In the genomic region with DNA sequence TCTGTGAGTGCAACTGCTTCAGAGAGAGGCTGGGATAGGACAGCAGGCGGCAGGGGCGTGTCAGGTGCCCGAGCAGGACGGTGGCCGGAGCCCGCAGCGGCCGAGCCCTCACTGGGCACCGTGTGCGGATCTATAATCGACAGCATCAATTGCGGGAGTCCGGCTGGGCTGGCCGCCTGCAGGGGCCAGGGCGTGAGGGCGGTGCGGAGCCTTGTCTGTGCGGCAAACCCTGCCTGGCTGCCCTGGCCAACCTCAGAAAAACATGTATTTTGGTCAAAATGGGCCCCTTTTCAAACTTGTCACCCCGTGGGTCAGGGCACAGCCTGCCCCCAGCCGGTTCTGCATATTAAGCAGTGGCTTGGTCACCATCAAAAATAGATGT, we compare ENCODE assay signal across 13 cellular contexts.
DNase-seq lines count a peak whose midpoint lies in the region; ATAC-seq, FAIRE-seq and TF ChIP-seq lines count a peak whose summit lies in the region.
"Had no signal": no experiment of that assay in that cellular context is flagged by ENCODE, and none has a peak within 500 bp of the region (broad histone marks: within the 10 kb centered on the region; RNA-seq: fewer than 3 reads in every experiment).

No MANE protein-coding gene starts in this region.

- no peak overlapping the region for H3K9ac ChIP-seq in HUES64 (ENCODE audit: low read depth, low read length)

- peak overlapping the region; percentile 10 for H2AFZ ChIP-seq in hepatocyte

- peak overlapping the region; percentile 71 for H3K4me2 ChIP-seq in hepatocyte

- FAIRE-seq in HTR-8/SVneo (lab: Jason Lieb, UNC), result no peak

- peak overlapping the region; percentile 55 for H3K4me3 ChIP-seq in HUES64 (ENCODE audit: low read length)
- no peak overlapping the region for H3K4me3 ChIP-seq in hepatocyte

- H3K4me1 ChIP-seq in HUES64 (ENCODE audit: insufficient read depth, low read length), result no peaks in the 10 kb centered on the region
- peaks cover 11% of the 10 kb centered on the region for H3K4me1 ChIP-seq in hepatocyte (ENCODE audit: insufficient read depth)

- peaks cover 13 to 38% (median 23%) of the 10 kb centered on the region in 3 donors for H3K27me3 Mint-ChIP-seq in CD14-positive monocyte (ENCODE audit: low read depth in 3 of 3)
- H3K27me3 Mint-ChIP-seq: stimulated activated naive CD8-positive, alpha-beta T cell treated with anti-CD3 and anti-CD28 coated beads, Interleukin-15, Interleukin-2, amounts not matched to agents 100 ng/mL and 50 ng/mL, for 24 hours had no signal

- no peaks in the 10 kb centered on the region for H3K79me2 ChIP-seq in hepatocyte

- peak; percentile 10 for DNase-seq in CD14-positive monocyte (ENCODE audit: low spot score)
- DNase-seq in hepatocyte (ENCODE audit: low spot score), result no peak
- DNase-seq in retina, result peak; percentile 42
- DNase-seq in HTR-8/SVneo (ENCODE audit: insufficient read length, low spot score), result no peak
- DNase-seq in DMS153 (lab: John Stamatoyannopoulos, UW), result no peak
- DNase-seq: central memory CD4-positive, alpha-beta T cell; DND-41; NCI-H2029 treated with DMSO at 0.1 percent for 48 hours had no signal

- intact Hi-C loops in CD14-positive monocyte (cut with micrococcal nuclease), result no loop called here

- TF ChIP-seq CTCF in CD14-positive monocyte (IDR thresholded peaks at IDR 0.05) (no peak), hepatocyte (IDR thresholded peaks at IDR 0.05; ENCODE audit: poor library complexity) (no peak)

- no peaks in the 10 kb centered on the region for H3K9me2 ChIP-seq in hepatocyte (replicated peaks; ENCODE audit: insufficient read depth)

- WGBS in HUES64, result 89% methylated on average over 20 of the region's 20 CpGs
- WGBS in hepatocyte (ENCODE audit: low lambda C conversion rate, missing lambda C conversion rate), result 91% methylated on average over 19 of the region's 20 CpGs

- ATAC-seq in GM19023 (IDR thresholded peaks at IDR 0.05; ENCODE audit: unreplicated experiment) (no peak), esophagus mucosa (no peak)

- H3K27ac Mint-ChIP-seq in CD14-positive monocyte, result no peak overlapping the region
- H3K27ac Mint-ChIP-seq: stimulated activated naive CD8-positive, alpha-beta T cell treated with anti-CD3 and anti-CD28 coated beads, Interleukin-15, Interleukin-2, amounts not matched to agents 100 ng/mL and 50 ng/mL, for 24 hours; T-helper 1 cell treated with Interleukin-12 subunit alpha and Interleukin-12 subunit beta and Interleukin-4 antibody, amounts not matched to agents 30 μg/mL and 1 μg/mL, for 36 hours had no signal

- H3K27ac ChIP-seq in HUES64 (ENCODE audit: low read depth, low read length) (no peak overlapping the region), hepatocyte (no peak overlapping the region)

- peaks cover 0 to 5% (median 3%) of the 10 kb centered on the region in 7 donors for H3K9me3 Mint-ChIP-seq in CD14-positive monocyte
- H3K9me3 Mint-ChIP-seq: stimulated activated naive CD8-positive, alpha-beta T cell treated with anti-CD3 and anti-CD28 coated beads, Interleukin-15, Interleukin-2, amounts not matched to agents 100 ng/mL and 50 ng/mL, for 24 hours; T-helper 1 cell treated with Interleukin-12 subunit alpha and Interleukin-12 subunit beta and Interleukin-4 antibody, amounts not matched to agents 30 μg/mL and 1 μg/mL, for 36 hours had no signal

- no peaks in the 10 kb centered on the region for H4K20me1 ChIP-seq in hepatocyte (ENCODE audit: insufficient read depth, poor library complexity, severe bottlenecking)

- H3K27me3 ChIP-seq in HUES64 (ENCODE audit: insufficient read depth, low read length), result peaks cover 55% of the 10 kb centered on the region
- H3K27me3 ChIP-seq in hepatocyte, result no peaks in the 10 kb centered on the region

- H3K4me1 Mint-ChIP-seq in CD14-positive monocyte, result peaks cover 16% of the 10 kb centered on the region

- H3K36me3 Mint-ChIP-seq in CD14-positive monocyte, result peaks cover 53 to 57% of the 10 kb centered on the region in 2 donors

- H3K9me3 ChIP-seq in HUES64 (ENCODE audit: insufficient read depth, low read depth, low read length), result peaks cover 6% of the 10 kb centered on the region
- no peaks in the 10 kb centered on the region for H3K9me3 ChIP-seq in hepatocyte (ENCODE audit: low read depth)

- peak overlapping the region; percentile 12 to 49 for H3K4me3 Mint-ChIP-seq in CD14-positive monocyte
- H3K4me3 Mint-ChIP-seq: T-helper 1 cell treated with Interleukin-12 subunit alpha and Interleukin-12 subunit beta and Interleukin-4 antibody, amounts not matched to agents 30 μg/mL and 1 μg/mL, for 36 hours had no signal

- no peaks in the 10 kb centered on the region for H3K36me3 ChIP-seq in HUES64 (ENCODE audit: insufficient read depth, low read length)
- no peaks in the 10 kb centered on the region for H3K36me3 ChIP-seq in hepatocyte (replicated peaks; ENCODE audit: insufficient read depth, low read depth)

Comparison
In these comparisons a context has a peak if more than half of its experiments do, and no peak if none do; other contexts are left out.
1. DNase-seq: peak in CD14-positive monocyte (single experiment) and retina (single experiment); none in hepatocyte (single experiment), HTR-8/SVneo (single experiment) and DMS153 (single experiment).